9 cellular contexts compared by ENCODE assay signal in the genomic region with DNA sequence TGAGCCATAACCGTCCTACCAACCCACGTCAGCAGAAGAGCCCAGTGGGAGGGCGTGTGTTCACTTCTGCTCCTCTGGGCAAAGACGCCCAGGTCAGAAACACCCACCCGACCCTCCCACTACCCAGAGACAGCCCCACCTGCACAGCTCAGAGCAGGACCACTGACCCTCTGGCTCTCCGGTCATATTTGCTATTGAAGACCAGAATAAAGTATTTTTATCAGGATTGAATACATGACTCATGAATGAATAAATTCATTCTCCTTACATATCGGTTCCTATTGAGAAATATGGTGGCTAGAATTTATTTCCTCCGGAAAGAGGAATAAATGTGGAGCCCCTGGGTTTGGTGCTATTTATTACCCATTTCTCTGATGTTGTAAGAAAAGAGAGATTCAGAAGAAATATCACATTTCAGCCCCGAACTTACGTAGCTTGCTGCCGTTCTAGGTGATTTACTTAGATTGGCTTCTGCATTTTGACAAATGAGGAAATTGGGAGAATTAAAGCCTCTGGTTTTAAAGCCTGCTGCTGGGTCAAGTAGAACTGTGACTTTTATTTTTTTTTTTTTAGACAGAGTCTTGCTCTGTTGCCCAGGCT. TPM values are rescaled to one million over a fixed set of nuclear protein-coding genes. Genes with fewer than 3 reads are reported as not detected.
DNase-seq lines count a peak whose midpoint lies in the region; ATAC-seq, FAIRE-seq and TF ChIP-seq lines count a peak whose summit lies in the region.
"Had no signal": no experiment of that assay in that cellular context is flagged by ENCODE, and none has a peak within 500 bp of the region (broad histone marks: within the 10 kb centered on the region; RNA-seq: fewer than 3 reads in every experiment).

No MANE protein-coding gene starts in this region.

- FAIRE-seq in keratinocyte (lab: Jason Lieb, UNC) = no peak
- FAIRE-seq in urothelium cell line (lab: Jason Lieb, UNC) = no peak

- no peaks in the 10 kb centered on the region for H3K9me3 ChIP-seq in SK-N-MC (ENCODE audit: low read depth, low read length)
- no peaks in the 10 kb centered on the region for H3K9me3 ChIP-seq in keratinocyte (ENCODE audit: control insufficient read depth, low read depth, low read length)
- H3K9me3 ChIP-seq: testis had no signal

- peaks cover 8% of the 10 kb centered on the region for H3K9me3 Mint-ChIP-seq in stimulated activated naive CD8-positive, alpha-beta T cell treated with anti-CD3 and anti-CD28 coated beads, Interleukin-15, Interleukin-2, amounts not matched to agents 100 ng/mL and 50 ng/mL, for 24 hours

- no peaks in the 10 kb centered on the region for H4K20me1 ChIP-seq in keratinocyte (ENCODE audit: control insufficient read depth, extremely low read depth, insufficient read depth, low read length)

- no peaks in the 10 kb centered on the region for H3K79me2 ChIP-seq in keratinocyte (ENCODE audit: control insufficient read depth, insufficient read depth, low read length)

- no peak overlapping the region for H2AFZ ChIP-seq in keratinocyte (ENCODE audit: control insufficient read depth, low read length)

- no peak for DNase-seq in stimulated activated naive CD8-positive, alpha-beta T cell treated with anti-CD3 and anti-CD28 coated beads, Interleukin-15, Interleukin-2, amounts not matched to agents 100 U/mL and 50 U/mL, for 24 hours
- no peak for DNase-seq in SK-N-MC (ENCODE audit: low read depth, low spot score)
- DNase-seq in keratinocyte (ENCODE audit: low read depth, low spot score) = no peak
- no peak for DNase-seq in COLO829 (ENCODE audit: low spot score)
- DNase-seq in ureter (ENCODE audit: low spot score) = no peak
- no peak for DNase-seq in urothelium cell line (ENCODE audit: low spot score)

- peaks cover 4% of the 10 kb centered on the region for H3K4me1 ChIP-seq in keratinocyte (ENCODE audit: control insufficient read depth, extremely low read depth, insufficient read depth, low read length)

- ATAC-seq in stimulated activated naive CD8-positive, alpha-beta T cell treated with anti-CD3 and anti-CD28 coated beads, Interleukin-15, Interleukin-2, amounts not matched to agents 100 U/mL and 50 U/mL, for 24 hours = no peak
- no peak for ATAC-seq in GM19463 (IDR thresholded peaks at IDR 0.05; ENCODE audit: unreplicated experiment)

- H3K4me3 ChIP-seq in SK-N-MC (peak overlapping the region; percentile 83; the same call in 1 of the 2 replicates), keratinocyte (ENCODE audit: control insufficient read depth in 2 of 3, extremely low read depth in 1 of 3, insufficient read depth in 2 of 3, low read depth in 1 of 3, low read length in 3 of 3) (no peak overlapping the region)

- H3K36me3 ChIP-seq in SK-N-MC (ENCODE audit: insufficient read depth, low read length) = no peaks in the 10 kb centered on the region
- no peaks in the 10 kb centered on the region for H3K36me3 ChIP-seq in keratinocyte (ENCODE audit: control insufficient read depth in 2 of 2, extremely low read depth in 1 of 2, insufficient read depth in 2 of 2, low read length in 2 of 2)

- peak overlapping the region; percentile 77 for H3K4me2 ChIP-seq in keratinocyte (ENCODE audit: control insufficient read depth, extremely low read depth, insufficient read depth, low read depth, low read length)

- peaks cover 44% of the 10 kb centered on the region for H3K4me1 Mint-ChIP-seq in stimulated activated naive CD8-positive, alpha-beta T cell treated with anti-CD3 and anti-CD28 coated beads, Interleukin-15, Interleukin-2, amounts not matched to agents 100 ng/mL and 50 ng/mL, for 24 hours (ENCODE audit: low read depth)

- H3K27me3 ChIP-seq in keratinocyte (ENCODE audit: control insufficient read depth, extremely low read depth, insufficient read depth, low read length) = peaks cover 5% of the 10 kb centered on the region
- H3K27me3 ChIP-seq: testis had no signal

- no peaks in the 10 kb centered on the region for H3K36me3 Mint-ChIP-seq in stimulated activated naive CD8-positive, alpha-beta T cell treated with anti-CD3 and anti-CD28 coated beads, Interleukin-15, Interleukin-2, amounts not matched to agents 100 ng/mL and 50 ng/mL, for 24 hours (ENCODE audit: low read depth)

- H3K9me1 ChIP-seq in keratinocyte (ENCODE audit: control insufficient read depth, extremely low read depth, insufficient read depth, low read length) = no peaks in the 10 kb centered on the region

- TF ChIP-seq CTCF in keratinocyte (optimal IDR thresholded peaks at IDR 0.05 in 1 of 3, IDR thresholded peaks at IDR 0.05 in 1 of 3, conservative IDR thresholded peaks at IDR 0.05 in 1 of 3; ENCODE audit: extremely low read depth in 1 of 3, insufficient read depth in 2 of 3, low read length in 3 of 3) = no peak

- H3K27ac Mint-ChIP-seq in stimulated activated naive CD8-positive, alpha-beta T cell treated with anti-CD3 and anti-CD28 coated beads, Interleukin-15, Interleukin-2, amounts not matched to agents 100 ng/mL and 50 ng/mL, for 24 hours = no peak overlapping the region

- H3K9ac ChIP-seq in SK-N-MC (ENCODE audit: insufficient read length) (no peak overlapping the region), keratinocyte (ENCODE audit: control insufficient read depth, extremely low read depth, insufficient read depth, low read length) (no peak overlapping the region)

- H3K27ac ChIP-seq in SK-N-MC (no peak overlapping the region), keratinocyte (ENCODE audit: control insufficient read depth, insufficient read depth, low read length) (no peak overlapping the region)
- H3K27ac ChIP-seq: testis had no signal

- H3K27me3 Mint-ChIP-seq in stimulated activated naive CD8-positive, alpha-beta T cell treated with anti-CD3 and anti-CD28 coated beads, Interleukin-15, Interleukin-2, amounts not matched to agents 100 ng/mL and 50 ng/mL, for 24 hours = peaks cover 14% of the 10 kb centered on the region

- dilution Hi-C loops in keratinocyte (cut with MboI; ENCODE audit: extremely low pct_ligation_motif_present, low sequenced_read_pairs) = no loop called here

- H3K4me3 Mint-ChIP-seq in stimulated activated naive CD8-positive, alpha-beta T cell treated with anti-CD3 and anti-CD28 coated beads, Interleukin-15, Interleukin-2, amounts not matched to agents 100 ng/mL and 50 ng/mL, for 24 hours = peak overlapping the region; percentile 80

RNA-seq across cellular contexts. Expression of a gene that starts 36.4 kb away (rescaled TPM):
- 0.12 to 0.21 TPM (median 0.20 TPM) in 3 replicates for polyA plus RNA-seq in keratinocyte
- polyA plus RNA-seq in keratinocyte (2011; ENCODE audit: low read depth) = 1.1 TPM
- 0.07 and 0.14 TPM in 2 replicates for polyA plus RNA-seq in keratinocyte (2011; cell fraction: cytosol; rRNA removed)
- polyA plus RNA-seq in keratinocyte (2011; cell fraction: nucleus; rRNA removed) = 0.23 and 0.63 TPM in 2 replicates
- 0.09 and 2.2 TPM in 2 replicates for polyA plus RNA-seq in keratinocyte (2012; ENCODE audit: low replicate concordance)
- polyA minus RNA-seq in keratinocyte = 0.03 TPM in 1 of 3 replicates, not detected in the others
- not detected for polyA minus RNA-seq in keratinocyte (2011; cell fraction: cytosol; rRNA and poly(A)+ RNA removed)
- polyA minus RNA-seq in keratinocyte (2011; cell fraction: nucleus; rRNA and poly(A)+ RNA removed) = 0.21 TPM in 1 of 2 replicates, not detected in the other
- total RNA-seq in ureter = 1.8 TPM

RNA-seq across cellular contexts. Expression of a gene that starts 57.3 kb away (rescaled TPM):
- 3.6 to 6.2 TPM (median 4.5 TPM) in 3 replicates for polyA plus RNA-seq in keratinocyte
- polyA plus RNA-seq in keratinocyte (2011; ENCODE audit: low read depth) = 7.1 TPM
- 2.0 and 2.4 TPM in 2 replicates for polyA plus RNA-seq in keratinocyte (2011; cell fraction: cytosol; rRNA removed)
- polyA plus RNA-seq in keratinocyte (2011; cell fraction: nucleus; rRNA removed) = 2.5 and 2.6 TPM in 2 replicates
- 5.6 and 24.2 TPM in 2 replicates for polyA plus RNA-seq in keratinocyte (2012; ENCODE audit: low replicate concordance)
- polyA minus RNA-seq in keratinocyte = 2.7 to 5.1 TPM (median 2.7 TPM) in 3 replicates
- polyA minus RNA-seq in keratinocyte (2011; cell fraction: cytosol; rRNA and poly(A)+ RNA removed) = 2.7 TPM
- polyA minus RNA-seq in keratinocyte (2011; cell fraction: nucleus; rRNA and poly(A)+ RNA removed) = 2.6 and 2.7 TPM in 2 replicates
- total RNA-seq in ureter = 1.1 TPM
